In genomic region chr12:122983789-122984515, GRCh38 we compare ENCODE assay signal across 8 cellular contexts. TPM values are rescaled to one million over a fixed set of nuclear protein-coding genes. Genes with fewer than 3 reads are reported as not detected.
A peak's percentile ranks its signal among the peaks of the same experiment; 100 is the strongest.
DNase-seq lines count a peak whose midpoint lies in the region; ATAC-seq and TF ChIP-seq lines count a peak whose summit lies in the region.

No MANE protein-coding gene starts in this region.

- peak overlapping the region; percentile 73 to 90 (median 79) for H3K4me3 Mint-ChIP-seq in nephron

- H3K9me2 ChIP-seq in Loucy (replicated peaks; ENCODE audit: low read depth, low read length) (no peaks in the 10 kb centered on the region), PC-9 (ENCODE audit: insufficient read depth) (no peaks in the 10 kb centered on the region)

- TF ChIP-seq CTCF in 22Rv1 (IDR thresholded peaks at IDR 0.05), result no peak
- TF ChIP-seq CTCF in Loucy (conservative IDR thresholded peaks at IDR 0.05; ENCODE audit: low read length), result no peak
- no peak for TF ChIP-seq CTCF in coronary artery (IDR thresholded peaks at IDR 0.05)
- no peak for TF ChIP-seq CTCF in nephron (IDR thresholded peaks at IDR 0.05; ENCODE audit: unreplicated experiment in 3 of 3)
- no peak for TF ChIP-seq CTCF in PC-9 (conservative IDR thresholded peaks at IDR 0.05)

- H3K4me2 ChIP-seq in Loucy (ENCODE audit: low read depth, low read length, poor library complexity, severe bottlenecking) (peak overlapping the region; percentile 99), PC-9 (no peak overlapping the region)

- DNase-seq in coronary artery (ENCODE audit: low spot score), result no peak
- no peak for DNase-seq in PC-9
- no peak for DNase-seq in KG1 (lab: John Stamatoyannopoulos, UW)
- no peak for DNase-seq in stimulated activated CD4-positive, alpha-beta T cell treated with anti-CD3 and anti-CD28 coated beads, Interleukin-15, amount 100 ng/mL, for 24 hours

- H3K27me3 ChIP-seq in Loucy (ENCODE audit: insufficient read depth, low read length, poor library complexity, severe bottlenecking), result no peaks in the 10 kb centered on the region
- H3K27me3 ChIP-seq in PC-9 (ENCODE audit: insufficient read depth, low read depth), result no peaks in the 10 kb centered on the region

- H3K36me3 ChIP-seq in Loucy (ENCODE audit: insufficient read depth, low read length), result 0 out of 2 replicates have a peak, but pooled peaks cover 5% of the 10 kb centered on the region
- H3K36me3 ChIP-seq in PC-9 (ENCODE audit: low read depth), result no peaks in the 10 kb centered on the region

- CTCF ChIA-PET in PC-9 (lab: Charles Lee), result no interaction called here

- H3K4me3 ChIP-seq in Loucy (ENCODE audit: low read length, poor library complexity, severe bottlenecking) (no peak overlapping the region), coronary artery (peak overlapping the region; percentile 57), PC-9 (no peak overlapping the region)

- H3K79me2 ChIP-seq in Loucy (ENCODE audit: insufficient read depth, low read length) (peaks cover 43% of the 10 kb centered on the region), PC-9 (ENCODE audit: low read depth) (peaks cover 19% of the 10 kb centered on the region)

- no peaks in the 10 kb centered on the region for H3F3A ChIP-seq in Loucy (ENCODE audit: low read depth)
- H3F3A ChIP-seq in PC-9 (ENCODE audit: insufficient read depth, low read depth), result peaks cover 6% of the 10 kb centered on the region; the same call in 1 of the 2 replicates

- H3K27ac ChIP-seq in 22Rv1, result peak overlapping the region; percentile 88
- peak overlapping the region; percentile 83 to 87 for H3K27ac ChIP-seq in coronary artery
- no peak overlapping the region for H3K27ac ChIP-seq in PC-9

- POLR2A ChIA-PET in PC-9 (lab: Charles Lee; ENCODE audit: unreplicated experiment), result interaction anchor here (0.7 kb wide), 1 partner anchor 8 kb away, joined by 5 read pairs; no protein-coding TSS in a partner anchor

- peak overlapping the region; percentile 93 to 98 (median 97) for H3K27ac Mint-ChIP-seq in nephron

- H4K20me1 ChIP-seq in Loucy (ENCODE audit: insufficient read depth, low read length, poor library complexity, severe bottlenecking), result peaks cover 29% of the 10 kb centered on the region
- H4K20me1 ChIP-seq in PC-9 (ENCODE audit: insufficient read depth), result no peaks in the 10 kb centered on the region

- no peak overlapping the region for H3K9ac ChIP-seq in Loucy (ENCODE audit: low read depth, low read length, poor library complexity, severe bottlenecking)

- H2AFZ ChIP-seq in Loucy (ENCODE audit: low read length) (no peak overlapping the region), PC-9 (no peak overlapping the region)

- peaks cover 37% of the 10 kb centered on the region for H3K4me1 Mint-ChIP-seq in nephron

- peaks cover 26% of the 10 kb centered on the region for H3K4me1 ChIP-seq in Loucy (ENCODE audit: insufficient read depth, low read length, poor library complexity, severe bottlenecking)
- H3K4me1 ChIP-seq in PC-9 (replicated peaks; ENCODE audit: insufficient read depth), result peaks cover 7% of the 10 kb centered on the region; the same call in 1 of the 2 replicates

- no peaks in the 10 kb centered on the region for H3K9me3 Mint-ChIP-seq in nephron

- BruUV-seq in PC-9 (replicated peaks; lab: Mats Ljungman, UMichigan), result no TSS peak

- H3K9me3 ChIP-seq in Loucy (ENCODE audit: insufficient read depth, low read depth, low read length) (no peaks in the 10 kb centered on the region), PC-9 (ENCODE audit: insufficient read depth, low read depth) (no peaks in the 10 kb centered on the region)

- H3K36me3 Mint-ChIP-seq in nephron (ENCODE audit: low read depth), result no peaks in the 10 kb centered on the region

- no peak for ATAC-seq in HG03039 (IDR thresholded peaks at IDR 0.05; ENCODE audit: unreplicated experiment)

- no peaks in the 10 kb centered on the region for H3K27me3 Mint-ChIP-seq in nephron (ENCODE audit: low read depth)

- intact Hi-C loops in PC-9 (cut with micrococcal nuclease; ENCODE audit: unreplicated experiment), result loop anchor here (10.0 kb wide), 1 partner anchor 181 kb away; no protein-coding TSS in a partner anchor

RNA-seq across cellular contexts. Expression of gene ARL6IP4, which starts 3.5 kb away (rescaled TPM):
- 162 and 191 TPM in 2 replicates for total RNA-seq in PC-9 (2021)

RNA-seq across cellular contexts. Expression of gene OGFOD2, which starts 8.9 kb away (rescaled TPM):
- total RNA-seq in PC-9 (2021), result 33.5 and 36.1 TPM in 2 replicates

RNA-seq across cellular contexts. Expression of gene ABCB9, which starts 17.7 kb away (rescaled TPM):
- total RNA-seq in PC-9 (2021), result 11.4 and 13.0 TPM in 2 replicates
